12 cellular contexts compared by ENCODE assay signal in the genomic region with DNA sequence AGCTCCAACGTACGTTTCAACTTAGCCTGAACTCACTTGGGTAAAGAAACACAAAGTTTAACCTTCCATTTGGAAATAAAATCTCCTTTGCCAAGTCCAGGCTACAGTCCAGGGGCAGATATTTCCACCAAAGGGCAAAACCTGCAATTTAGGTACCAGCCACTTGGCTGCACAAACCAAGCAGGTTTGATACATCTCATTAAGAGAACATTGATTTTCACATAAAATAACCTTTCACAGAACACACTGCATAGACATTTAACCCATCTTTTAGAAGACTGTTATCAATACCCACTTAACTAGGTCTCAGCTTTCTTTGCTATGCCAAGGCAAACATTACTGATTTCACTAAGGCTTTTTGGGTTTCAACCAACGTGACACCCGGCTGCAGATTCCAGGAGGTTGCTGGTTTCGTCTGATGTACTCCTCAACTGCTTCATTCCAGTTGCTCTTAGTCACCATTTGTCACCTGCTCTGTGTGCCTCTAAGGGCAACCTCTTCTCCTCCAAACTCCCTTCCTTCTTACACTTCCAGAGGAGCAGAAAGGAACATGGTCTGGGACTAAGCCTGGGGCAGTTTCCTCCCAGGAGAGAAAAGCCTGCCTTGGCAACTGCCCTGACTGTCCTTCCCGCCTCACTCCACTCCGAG.
DNase-seq lines count a peak whose midpoint lies in the region; ATAC-seq, FAIRE-seq and TF ChIP-seq lines count a peak whose summit lies in the region.
"Had no signal": no experiment of that assay in that cellular context is flagged by ENCODE, and none has a peak within 500 bp of the region (broad histone marks: within the 10 kb centered on the region; RNA-seq: fewer than 3 reads in every experiment).

No MANE protein-coding gene starts in this region.

- peak overlapping the region; percentile 64 for H3K4me2 ChIP-seq in A549

- H3K4me3 ChIP-seq in A549 (no peak overlapping the region), body of pancreas (no peak overlapping the region)

- no peak for TF ChIP-seq EP300 in A549 (IDR thresholded peaks at IDR 0.05)

- WGBS in A549 (ENCODE audit: missing lambda C conversion rate): 31% methylated on average over 7 of the region's 7 CpGs
- WGBS in body of pancreas, 2 donors: 21 to 28% methylated on average over 7 of the region's 7 CpGs

- 0 out of 5 replicates have a peak, but pooled peaks of 1 of the 2 experiments have one; percentile 11 for TF ChIP-seq RAD21 in A549 (conservative IDR thresholded peaks at IDR 0.05 in 1 of 2, IDR thresholded peaks at IDR 0.05 in 1 of 2)

- peak; percentile 30 to 58 for ATAC-seq in A549
- ATAC-seq in body of pancreas: peak; percentile 45
- ATAC-seq in left lobe of liver: peak; percentile 57
- no peak for ATAC-seq in natural killer cell
- ATAC-seq in HG03175 (IDR thresholded peaks at IDR 0.05; ENCODE audit: unreplicated experiment): no peak

- H3K9me3 ChIP-seq in A549 (no peaks in the 10 kb centered on the region), body of pancreas (no peaks in the 10 kb centered on the region)

- no peak for TF ChIP-seq POLR2A in A549 (IDR thresholded peaks at IDR 0.05; ENCODE audit: low read length)
- peak in 2 of 3 donors; percentile 42 to 48 for TF ChIP-seq POLR2A in body of pancreas (IDR thresholded peaks at IDR 0.05)
- no peak for TF ChIP-seq POLR2A in erythroblast (IDR thresholded peaks at IDR 0.05; ENCODE audit: low read length)

- no peak for TF ChIP-seq CTCF in A549 (IDR thresholded peaks at IDR 0.05)
- TF ChIP-seq CTCF in body of pancreas (IDR thresholded peaks at IDR 0.05): peak in 5 of 7 experiments; percentile 11 to 42 (median 38)
- TF ChIP-seq CTCF in natural killer cell (IDR thresholded peaks at IDR 0.05): no peak

- H3K27me3 ChIP-seq in body of pancreas: no peaks in the 10 kb centered on the region

- peaks cover 6 to 8% of the 10 kb centered on the region in 2 donors for H3K27me3 Mint-ChIP-seq in natural killer cell (ENCODE audit: low read depth in 2 of 2)

- peaks cover 61% of the 10 kb centered on the region for H3K4me1 ChIP-seq in A549
- H3K4me1 ChIP-seq in body of pancreas: peaks cover 70% of the 10 kb centered on the region

- H3K4me1 Mint-ChIP-seq in natural killer cell: no peaks in the 10 kb centered on the region
- H3K4me1 Mint-ChIP-seq: memory B cell had no signal

- POLR2A ChIA-PET in A549 (lab: Yijun Ruan, JAX): interaction anchor here (0.6 kb wide), 1 partner anchor 131 kb away, joined by 3 read pairs; no protein-coding TSS in a partner anchor

- FAIRE-seq in A549 (lab: Jason Lieb, UNC): peak; percentile 54

- no peaks in the 10 kb centered on the region for H3K9me3 Mint-ChIP-seq in natural killer cell
- H3K9me3 Mint-ChIP-seq: CD14-positive monocyte, memory B cell had no signal

- H3K27ac Mint-ChIP-seq in natural killer cell: no peak overlapping the region
- H3K27ac Mint-ChIP-seq: CD14-positive monocyte, memory B cell had no signal

- peaks cover 0 to 3% of the 10 kb centered on the region in 2 donors for H3K36me3 ChIP-seq in body of pancreas (replicated peaks in 1 of 2; ENCODE audit: insufficient read depth in 1 of 2, low read depth in 2 of 2)

- intact Hi-C loops in body of pancreas (cut with DNase I) (no loop called here), natural killer cell (cut with micrococcal nuclease) (no loop called here)

- H3K27ac ChIP-seq in A549 (peak overlapping the region; percentile 82 to 88), body of pancreas (peak overlapping the region; percentile 91 to 95 (median 94))

- no peaks in the 10 kb centered on the region for H3K36me3 Mint-ChIP-seq in natural killer cell
- H3K36me3 Mint-ChIP-seq: CD14-positive monocyte, memory B cell had no signal

- H3K4me3 Mint-ChIP-seq in natural killer cell: no peak overlapping the region
- H3K4me3 Mint-ChIP-seq: CD14-positive monocyte, memory B cell had no signal

- CTCF ChIA-PET in A549 (lab: Yijun Ruan, JAX): interaction anchor here (0.7 to 3.0 kb wide), 13 partner anchors 8 to 75 kb away, joined by 3 to 9 read pairs (median 4); partner anchors contain the start of gene EPB41L4B

- peak; percentile 49 to 56 for DNase-seq in A549 (ENCODE audit: low read depth in 1 of 2, low spot score in 1 of 2)
- peak; percentile 73 for DNase-seq in HS-5 (ENCODE audit: low read depth)
- peak; percentile 62 to 78 (median 70) for DNase-seq in body of pancreas
- peak; percentile 85 for DNase-seq in left lobe of liver (ENCODE audit: low spot score)
- no peak for DNase-seq in erythroblast (lab: John Stamatoyannopoulos, UW)
- no peak for DNase-seq in NCI-H2171 treated with DMSO at 0.1 percent for 48 hours (lab: John Stamatoyannopoulos, UW)
- no peak for DNase-seq in natural killer cell
- DNase-seq: dermis blood vessel endothelial cell, MV-4-11 had no signal

TF ChIP-seq in A549, 52 proteins besides CTCF, POLR2A, EP300 and RAD21 (continues in another document):
- TF ChIP-seq, protein P1, sequence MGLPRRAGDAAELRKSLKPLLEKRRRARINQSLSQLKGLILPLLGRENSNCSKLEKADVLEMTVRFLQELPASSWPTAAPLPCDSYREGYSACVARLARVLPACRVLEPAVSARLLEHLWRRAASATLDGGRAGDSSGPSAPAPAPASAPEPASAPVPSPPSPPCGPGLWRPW (IDR thresholded peaks at IDR 0.05): no peak
- TF ChIP-seq KDM5A (IDR thresholded peaks at IDR 0.05): no peak
- TF ChIP-seq, protein P2, sequence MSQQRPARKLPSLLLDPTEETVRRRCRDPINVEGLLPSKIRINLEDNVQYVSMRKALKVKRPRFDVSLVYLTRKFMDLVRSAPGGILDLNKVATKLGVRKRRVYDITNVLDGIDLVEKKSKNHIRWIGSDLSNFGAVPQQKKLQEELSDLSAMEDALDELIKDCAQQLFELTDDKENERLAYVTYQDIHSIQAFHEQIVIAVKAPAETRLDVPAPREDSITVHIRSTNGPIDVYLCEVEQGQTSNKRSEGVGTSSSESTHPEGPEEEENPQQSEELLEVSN (IDR thresholded peaks at IDR 0.05; ENCODE audit: borderline replicate concordance, low read depth): no peak
- no peak for TF ChIP-seq ZC3H11A (IDR thresholded peaks at IDR 0.05)
- TF ChIP-seq, protein P3, sequence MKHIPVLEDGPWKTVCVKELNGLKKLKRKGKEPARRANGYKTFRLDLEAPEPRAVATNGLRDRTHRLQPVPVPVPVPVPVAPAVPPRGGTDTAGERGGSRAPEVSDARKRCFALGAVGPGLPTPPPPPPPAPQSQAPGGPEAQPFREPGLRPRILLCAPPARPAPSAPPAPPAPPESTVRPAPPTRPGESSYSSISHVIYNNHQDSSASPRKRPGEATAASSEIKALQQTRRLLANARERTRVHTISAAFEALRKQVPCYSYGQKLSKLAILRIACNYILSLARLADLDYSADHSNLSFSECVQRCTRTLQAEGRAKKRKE (CRISPR knock-in tag; IDR thresholded peaks at IDR 0.05; ENCODE audit: low read depth): no peak
- TF ChIP-seq CHD4 (IDR thresholded peaks at IDR 0.05; ENCODE audit: borderline replicate concordance): no peak
- TF ChIP-seq NR3C1 (IDR thresholded peaks at IDR 0.05): no peak
- 0 out of 2 replicates have a peak, but pooled peaks have one; percentile 34 for TF ChIP-seq FOSL2 (IDR thresholded peaks at IDR 0.05)
- peak; percentile 16; the same call in 1 of the 2 replicates for TF ChIP-seq FOSL2 (CRISPR knock-in tag; IDR thresholded peaks at IDR 0.05)
- TF ChIP-seq TFCP2L1 (CRISPR knock-in tag; IDR thresholded peaks at IDR 0.05): no peak
- TF ChIP-seq CBX2 (IDR thresholded peaks at IDR 0.05; ENCODE audit: borderline replicate concordance, low read depth): no peak
- TF ChIP-seq JUNB (IDR thresholded peaks at IDR 0.05): 0 out of 2 replicates have a peak, but pooled peaks have one; percentile 43
- TF ChIP-seq, protein P4, sequence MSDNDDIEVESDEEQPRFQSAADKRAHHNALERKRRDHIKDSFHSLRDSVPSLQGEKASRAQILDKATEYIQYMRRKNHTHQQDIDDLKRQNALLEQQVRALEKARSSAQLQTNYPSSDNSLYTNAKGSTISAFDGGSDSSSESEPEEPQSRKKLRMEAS (IDR thresholded peaks at IDR 0.05): peak; percentile 38; the same call in 1 of the 2 replicates
- TF ChIP-seq ESRRA (IDR thresholded peaks at IDR 0.05; ENCODE audit: borderline replicate concordance, low read length): no peak
- 0 out of 5 replicates have a peak, but pooled peaks of 1 of the 2 experiments have one; percentile 34 for TF ChIP-seq JUN (IDR thresholded peaks at IDR 0.05)
- TF ChIP-seq, protein P5, sequence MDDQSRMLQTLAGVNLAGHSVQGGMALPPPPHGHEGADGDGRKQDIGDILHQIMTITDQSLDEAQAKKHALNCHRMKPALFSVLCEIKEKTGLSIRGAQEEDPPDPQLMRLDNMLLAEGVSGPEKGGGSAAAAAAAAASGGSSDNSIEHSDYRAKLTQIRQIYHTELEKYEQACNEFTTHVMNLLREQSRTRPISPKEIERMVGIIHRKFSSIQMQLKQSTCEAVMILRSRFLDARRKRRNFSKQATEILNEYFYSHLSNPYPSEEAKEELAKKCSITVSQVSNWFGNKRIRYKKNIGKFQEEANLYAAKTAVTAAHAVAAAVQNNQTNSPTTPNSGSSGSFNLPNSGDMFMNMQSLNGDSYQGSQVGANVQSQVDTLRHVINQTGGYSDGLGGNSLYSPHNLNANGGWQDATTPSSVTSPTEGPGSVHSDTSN (IDR thresholded peaks at IDR 0.05): no peak
- 0 out of 3 replicates have a peak, but pooled peaks have one; percentile 5 for TF ChIP-seq SMC3 (IDR thresholded peaks at IDR 0.05)
- TF ChIP-seq RNF2 (IDR thresholded peaks at IDR 0.05; ENCODE audit: borderline replicate concordance, low read depth): no peak
- TF ChIP-seq ELK1 (IDR thresholded peaks at IDR 0.05; ENCODE audit: low read depth, low read length): no peak
- no peak for TF ChIP-seq NFE2L2 (conservative IDR thresholded peaks at IDR 0.05; ENCODE audit: low read length)
- TF ChIP-seq CBX8 (IDR thresholded peaks at IDR 0.05): no peak
- no peak for TF ChIP-seq KDM1A (IDR thresholded peaks at IDR 0.05; ENCODE audit: low read depth)
- no peak for TF ChIP-seq RFX5 (IDR thresholded peaks at IDR 0.05)

Comparison
In these comparisons a context has a peak if more than half of its experiments do, and no peak if none do; other contexts are left out.
1. ATAC-seq: peak in A549 (2 of 2), body of pancreas (single experiment) and left lobe of liver (single experiment); none in natural killer cell (0 of 3) and HG03175 (single experiment).
2. DNase-seq: peak in A549 (2 of 2), HS-5 (single experiment), body of pancreas (4 of 4) and left lobe of liver (single experiment); none in erythroblast (0 of 2), NCI-H2171 treated with DMSO at 0.1 percent for 48 hours (single experiment) and natural killer cell (single experiment).
3. CTCF ChIP-seq: peak in body of pancreas (5 of 7); none in A549 (single experiment) and natural killer cell (single experiment).
4. POLR2A ChIP-seq: peak in body of pancreas (2 of 3); none in A549 (single experiment) and erythroblast (single experiment).